8 cellular contexts compared by ENCODE assay signal in genomic region chr22:20115691-20116375, GRCh38. TPM values are rescaled to one million over a fixed set of nuclear protein-coding genes. Genes with fewer than 3 reads are reported as not detected.
DNase-seq lines count a peak whose midpoint lies in the region; ATAC-seq and TF ChIP-seq lines count a peak whose summit lies in the region.

Gene RANBP1, plus strand, starts transcription at chr22:20116104. Its CDS starts 81 bp downstream, at chr22:20116185.

- peaks cover 38% of the 10 kb centered on the region for H3K79me2 ChIP-seq in neural cell (replicated peaks; ENCODE audit: insufficient read depth, low read length)

- no peak for TF ChIP-seq EP300 in neural cell (conservative IDR thresholded peaks at IDR 0.05; ENCODE audit: poor library complexity, severe bottlenecking)

- H2AFZ ChIP-seq in neural cell (ENCODE audit: low read depth, low read length): peak within 1 kb of the TSS; percentile 45

- peak within 1 kb of the TSS; percentile 94 for H3K27ac ChIP-seq in CD8-positive, alpha-beta T cell (ENCODE audit: low read depth, low read length)
- H3K27ac ChIP-seq in esophagus (ENCODE audit: low read depth in 2 of 2, low read length in 1 of 2) (peak within 1 kb of the TSS; percentile 65 to 76), neural cell (ENCODE audit: low read length) (peak within 1 kb of the TSS; percentile 78)

- H3K27me3 Mint-ChIP-seq in CD8-positive, alpha-beta T cell (ENCODE audit: low read depth): no peaks in the 10 kb centered on the region

- peaks cover 48% of the 10 kb centered on the region for H3K4me1 ChIP-seq in CD8-positive, alpha-beta T cell (ENCODE audit: insufficient read depth, low read length)
- H3K4me1 ChIP-seq in esophagus (ENCODE audit: control insufficient read depth in 2 of 2, insufficient read depth in 2 of 2, low read length in 1 of 2): peaks cover 8 to 9% of the 10 kb centered on the region in 2 donors

- H3K4me3 Mint-ChIP-seq in CD8-positive, alpha-beta T cell: peak within 1 kb of the TSS; percentile 90

- DNase-seq in CD8-positive, alpha-beta T cell: peak in 1 of 7 experiments; percentile 18
- DNase-seq in RKO (ENCODE audit: low spot score): peak; percentile 52
- DNase-seq in activated CD8-positive, alpha-beta memory T cell treated with anti-CD3 and anti-CD28 coated beads, Interleukin-2, amount 50 U/mL, for 4 hours: no peak

- H3K9me3 Mint-ChIP-seq in CD8-positive, alpha-beta T cell: no peaks in the 10 kb centered on the region

- H3K27ac Mint-ChIP-seq in CD8-positive, alpha-beta T cell: peak within 1 kb of the TSS; percentile 93

- peak within 1 kb of the TSS; percentile 93 for H3K9ac ChIP-seq in neural cell (ENCODE audit: low read length)

- CTCF ChIA-PET in CD8-positive, alpha-beta T cell (lab: Charles Lee): interaction anchor here (0.5 to 0.8 kb wide), 2 partner anchors 25 to 145 kb away, joined by 3 read pairs; no protein-coding TSS in a partner anchor

- POLR2A ChIA-PET in CD8-positive, alpha-beta T cell (lab: Charles Lee): no interaction called here

- H3K4me2 ChIP-seq in neural cell (ENCODE audit: low read length): peak within 1 kb of the TSS; percentile 62

- TF ChIP-seq RAD21 in neural cell (conservative IDR thresholded peaks at IDR 0.05): no peak

- intact Hi-C loops in CD8-positive, alpha-beta T cell (cut with DNase I, micrococcal nuclease): loop anchor here (2.0 to 10.0 kb wide), 3 partner anchors 276 to 971 kb away; partner anchors contain the start of genes ESS2 (in 1 of the 2), THAP7 (in 1 of the 2) and ZNF74 (in 1 of the 2)

- WGBS in esophagus, 2 donors: 61 to 63% methylated on average over 30 of the region's 30 CpGs

- H3K36me3 Mint-ChIP-seq in CD8-positive, alpha-beta T cell: peaks cover 42% of the 10 kb centered on the region

- peaks cover 27% of the 10 kb centered on the region for H3K36me3 ChIP-seq in CD8-positive, alpha-beta T cell (ENCODE audit: insufficient read depth, low read length)
- peaks cover 15 to 47% of the 10 kb centered on the region in 2 donors for H3K36me3 ChIP-seq in esophagus (ENCODE audit: control insufficient read depth in 2 of 2, insufficient read depth in 2 of 2, low read length in 1 of 2)
- peaks cover 6% of the 10 kb centered on the region for H3K36me3 ChIP-seq in neural cell (ENCODE audit: insufficient read depth, low read length)

- no peaks in the 10 kb centered on the region for H4K20me1 ChIP-seq in neural cell (ENCODE audit: insufficient read depth)

- no peaks in the 10 kb centered on the region for H3K27me3 ChIP-seq in CD8-positive, alpha-beta T cell (ENCODE audit: insufficient read depth, low read length)
- H3K27me3 ChIP-seq in esophagus (ENCODE audit: control insufficient read depth in 1 of 2, insufficient read depth in 2 of 2, low read length in 2 of 2) (no peaks in the 10 kb centered on the region), neural cell (ENCODE audit: insufficient read depth, low read depth, low read length) (no peaks in the 10 kb centered on the region)

- no peaks in the 10 kb centered on the region for H3K9me2 ChIP-seq in neural cell (ENCODE audit: insufficient read depth, low read length)

- no peaks in the 10 kb centered on the region for H3F3A ChIP-seq in neural cell (ENCODE audit: insufficient read depth, low read length, poor library complexity, severe bottlenecking)

- ATAC-seq in CD8-positive, alpha-beta T cell: no peak
- no peak for ATAC-seq in GM19463 (IDR thresholded peaks at IDR 0.05; ENCODE audit: unreplicated experiment)
- ATAC-seq in HG02610 (IDR thresholded peaks at IDR 0.05; ENCODE audit: unreplicated experiment): no peak
- ATAC-seq in HG02678 (IDR thresholded peaks at IDR 0.05; ENCODE audit: unreplicated experiment): no peak

- H3K9me3 ChIP-seq in CD8-positive, alpha-beta T cell (ENCODE audit: low read length): no peaks in the 10 kb centered on the region
- H3K9me3 ChIP-seq in esophagus (ENCODE audit: control insufficient read depth in 2 of 2, insufficient read depth in 1 of 2, low read depth in 1 of 2, low read length in 1 of 2) (no peaks in the 10 kb centered on the region), neural cell (ENCODE audit: low read length) (no peaks in the 10 kb centered on the region)

- TF ChIP-seq CTCF in CD8-positive, alpha-beta T cell (IDR thresholded peaks at IDR 0.05): no peak
- TF ChIP-seq CTCF in neural cell (IDR thresholded peaks at IDR 0.05; ENCODE audit: poor library complexity, severe bottlenecking): no peak

- peak within 1 kb of the TSS; percentile 96 for H3K4me3 ChIP-seq in CD8-positive, alpha-beta T cell (ENCODE audit: low read depth, low read length)
- H3K4me3 ChIP-seq in esophagus (ENCODE audit: low read depth in 1 of 2, low read length in 2 of 2): peak within 1 kb of the TSS; percentile 72 to 85
- peak within 1 kb of the TSS; percentile 98 for H3K4me3 ChIP-seq in neural cell (ENCODE audit: low read length)

- H3K4me1 Mint-ChIP-seq in CD8-positive, alpha-beta T cell (ENCODE audit: low read depth): peaks cover 47% of the 10 kb centered on the region

TF ChIP-seq in neural cell, 6 proteins besides CTCF, POLR2A, EP300 and RAD21:
- TF ChIP-seq MXI1 (conservative IDR thresholded peaks at IDR 0.05; ENCODE audit: poor library complexity, severe bottlenecking): no peak
- TF ChIP-seq, protein P1, sequence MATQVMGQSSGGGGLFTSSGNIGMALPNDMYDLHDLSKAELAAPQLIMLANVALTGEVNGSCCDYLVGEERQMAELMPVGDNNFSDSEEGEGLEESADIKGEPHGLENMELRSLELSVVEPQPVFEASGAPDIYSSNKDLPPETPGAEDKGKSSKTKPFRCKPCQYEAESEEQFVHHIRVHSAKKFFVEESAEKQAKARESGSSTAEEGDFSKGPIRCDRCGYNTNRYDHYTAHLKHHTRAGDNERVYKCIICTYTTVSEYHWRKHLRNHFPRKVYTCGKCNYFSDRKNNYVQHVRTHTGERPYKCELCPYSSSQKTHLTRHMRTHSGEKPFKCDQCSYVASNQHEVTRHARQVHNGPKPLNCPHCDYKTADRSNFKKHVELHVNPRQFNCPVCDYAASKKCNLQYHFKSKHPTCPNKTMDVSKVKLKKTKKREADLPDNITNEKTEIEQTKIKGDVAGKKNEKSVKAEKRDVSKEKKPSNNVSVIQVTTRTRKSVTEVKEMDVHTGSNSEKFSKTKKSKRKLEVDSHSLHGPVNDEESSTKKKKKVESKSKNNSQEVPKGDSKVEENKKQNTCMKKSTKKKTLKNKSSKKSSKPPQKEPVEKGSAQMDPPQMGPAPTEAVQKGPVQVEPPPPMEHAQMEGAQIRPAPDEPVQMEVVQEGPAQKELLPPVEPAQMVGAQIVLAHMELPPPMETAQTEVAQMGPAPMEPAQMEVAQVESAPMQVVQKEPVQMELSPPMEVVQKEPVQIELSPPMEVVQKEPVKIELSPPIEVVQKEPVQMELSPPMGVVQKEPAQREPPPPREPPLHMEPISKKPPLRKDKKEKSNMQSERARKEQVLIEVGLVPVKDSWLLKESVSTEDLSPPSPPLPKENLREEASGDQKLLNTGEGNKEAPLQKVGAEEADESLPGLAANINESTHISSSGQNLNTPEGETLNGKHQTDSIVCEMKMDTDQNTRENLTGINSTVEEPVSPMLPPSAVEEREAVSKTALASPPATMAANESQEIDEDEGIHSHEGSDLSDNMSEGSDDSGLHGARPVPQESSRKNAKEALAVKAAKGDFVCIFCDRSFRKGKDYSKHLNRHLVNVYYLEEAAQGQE (IDR thresholded peaks at IDR 0.05; ENCODE audit: borderline replicate concordance): no peak
- TF ChIP-seq TAF1 (IDR thresholded peaks at IDR 0.05; ENCODE audit: low read depth): no peak

RNA-seq across cellular contexts. Expression of gene RANBP1, which starts in this region (rescaled TPM):
- 10 to 100 TPM; 61.5 to 66.2 TPM for total RNA-seq in CD8-positive, alpha-beta T cell
- 100 to 1,000 TPM in 1 of 2 donors, 10 to 100 TPM in 1; 49.2 to 136 TPM for polyA plus RNA-seq in esophagus
- 341 and 360 TPM in 2 replicates for polyA plus RNA-seq in neural cell
- polyA minus RNA-seq in neural cell: 159 and 183 TPM in 2 replicates
